ENCODE assay signal across 8 cellular contexts in genomic region chr1:156747737-156748669, GRCh38. TPM values are rescaled to one million over a fixed set of nuclear protein-coding genes. Genes with fewer than 3 reads are reported as not detected.
DNase-seq lines count a peak whose midpoint lies in the region; ATAC-seq and TF ChIP-seq lines count a peak whose summit lies in the region.

No MANE protein-coding gene starts in this region.

- H3K27me3 Mint-ChIP-seq in CD14-positive monocyte (ENCODE audit: low read depth in 3 of 3): peaks cover 0 to 3% (median 2%) of the 10 kb centered on the region in 3 donors
- no peaks in the 10 kb centered on the region for H3K27me3 Mint-ChIP-seq in naive thymus-derived CD8-positive, alpha-beta T cell

- ATAC-seq in naive thymus-derived CD8-positive, alpha-beta T cell: no peak
- ATAC-seq in GM18909 (IDR thresholded peaks at IDR 0.05; ENCODE audit: poor library complexity, unreplicated experiment): no peak

- POLR2A ChIA-PET in naive thymus-derived CD8-positive, alpha-beta T cell (lab: Charles Lee): interaction anchor here (0.9 to 1.5 kb wide), 6 partner anchors 8 to 21 kb away, joined by 3 to 8 read pairs (median 4); partner anchors contain the start of genes ISG20L2, METTL25B and PRCC

- H3K4me3 Mint-ChIP-seq in CD14-positive monocyte: peak overlapping the region; percentile 88 to 97
- peak overlapping the region; percentile 81 to 97 (median 92) for H3K4me3 Mint-ChIP-seq in naive thymus-derived CD8-positive, alpha-beta T cell

- no peak for TF ChIP-seq CTCF in CD14-positive monocyte (IDR thresholded peaks at IDR 0.05)

- H3K27ac ChIP-seq in cingulate gyrus (ENCODE audit: low read depth, low read length): peak overlapping the region; percentile 97

- intact Hi-C loops in CD14-positive monocyte (cut with micrococcal nuclease): loop anchor here in 1 of 2 donors (5.0 kb wide), 1 partner anchor 246 kb away; the partner anchor contains the start of gene MEF2D

- peak overlapping the region; percentile 87 to 98 (median 94) for H3K27ac Mint-ChIP-seq in CD14-positive monocyte
- H3K27ac Mint-ChIP-seq in naive thymus-derived CD8-positive, alpha-beta T cell: peak overlapping the region; percentile 84 to 97 (median 92)

- peaks cover 23 to 28% of the 10 kb centered on the region in 2 donors for H3K36me3 Mint-ChIP-seq in CD14-positive monocyte
- peaks cover 0 to 23% (median 2%) of the 10 kb centered on the region in 3 donors for H3K36me3 Mint-ChIP-seq in naive thymus-derived CD8-positive, alpha-beta T cell

- DNase-seq in CD14-positive monocyte (ENCODE audit: low spot score) (no peak), NCI-H146 treated with DMSO at 0.1 percent for 48 hours (lab: John Stamatoyannopoulos, UW; ENCODE audit: unreplicated experiment) (peak; percentile 28), NCI-H2171 (lab: John Stamatoyannopoulos, UW) (no peak)
- DNase-seq in naive thymus-derived CD8-positive, alpha-beta T cell: no peak
- no peak for DNase-seq in stimulated activated CD8-positive, alpha-beta memory T cell treated with anti-CD3 and anti-CD28 coated beads, Interleukin-4, amount 100 ng/mL, for 48 hours
- DNase-seq in stimulated activated CD4-positive, alpha-beta T cell treated with anti-CD3 and anti-CD28 coated beads, Interleukin-12 subunit alpha, Interleukin-12 subunit beta, amount 100 ng/mL, for 4 hours: no peak

- H3K4me1 Mint-ChIP-seq in CD14-positive monocyte: peaks cover 63% of the 10 kb centered on the region
- H3K4me1 Mint-ChIP-seq in naive thymus-derived CD8-positive, alpha-beta T cell: peaks cover 38 to 68% (median 66%) of the 10 kb centered on the region in 4 donors

- no peaks in the 10 kb centered on the region for H3K9me3 Mint-ChIP-seq in CD14-positive monocyte
- no peaks in the 10 kb centered on the region for H3K9me3 Mint-ChIP-seq in naive thymus-derived CD8-positive, alpha-beta T cell

RNA-seq across cellular contexts. Expression of gene HDGF, which starts 3.5 kb away (rescaled TPM):
- 10 to 100 TPM; 23.9 to 49.9 TPM for polyA plus RNA-seq in CD14-positive monocyte
- total RNA-seq in naive thymus-derived CD8-positive, alpha-beta T cell: 100 to 1,000 TPM in 1 of 2 experiments, 10 to 100 TPM in 1; 95.4 to 103 TPM
- polyA plus RNA-seq in naive thymus-derived CD8-positive, alpha-beta T cell: 10 to 100 TPM; 25.0 to 50.1 (median 41.3) TPM

RNA-seq across cellular contexts. Expression of gene MRPL24, which starts 7.1 kb away (rescaled TPM):
- 10 to 100 TPM; 38.4 to 47.0 TPM for polyA plus RNA-seq in CD14-positive monocyte
- 10 to 100 TPM; 49.7 to 56.9 TPM for total RNA-seq in naive thymus-derived CD8-positive, alpha-beta T cell
- 100 to 1,000 TPM in 2 of 3 donors, 10 to 100 TPM in 1; 98.6 to 109 (median 103) TPM for polyA plus RNA-seq in naive thymus-derived CD8-positive, alpha-beta T cell

RNA-seq across cellular contexts. Expression of gene PRCC, which starts 19.3 kb away (rescaled TPM):
- 10 to 100 TPM; 26.7 to 29.6 TPM for polyA plus RNA-seq in CD14-positive monocyte
- total RNA-seq in naive thymus-derived CD8-positive, alpha-beta T cell: 10 to 100 TPM; 59.5 to 64.0 TPM
- 10 to 100 TPM; 22.9 to 55.7 (median 39.9) TPM for polyA plus RNA-seq in naive thymus-derived CD8-positive, alpha-beta T cell

RNA-seq across cellular contexts. Expression of gene ISG20L2, which starts 19.4 kb away (rescaled TPM):
- 10 to 100 TPM; 17.2 to 18.1 TPM for polyA plus RNA-seq in CD14-positive monocyte
- total RNA-seq in naive thymus-derived CD8-positive, alpha-beta T cell: 10 to 100 TPM; 45.0 to 50.3 TPM
- polyA plus RNA-seq in naive thymus-derived CD8-positive, alpha-beta T cell: 10 to 100 TPM; 20.0 to 23.4 (median 20.7) TPM

RNA-seq across cellular contexts. Expression of gene METTL25B, which starts 19.7 kb away (rescaled TPM):
- polyA plus RNA-seq in CD14-positive monocyte: 1 to 10 TPM; 4.6 to 4.8 TPM
- 10 to 100 TPM; 33.6 to 39.3 TPM for total RNA-seq in naive thymus-derived CD8-positive, alpha-beta T cell
- 1 to 10 TPM; 2.3 to 6.7 (median 5.6) TPM for polyA plus RNA-seq in naive thymus-derived CD8-positive, alpha-beta T cell
